Comparison of ENCODE assay signal across 39 cellular contexts in genomic region chr16:17034477-17035252, GRCh38.
"Had no signal": no experiment of that assay in that cellular context is flagged by ENCODE, and none has a peak within 500 bp of the region (broad histone marks: within the 10 kb centered on the region; RNA-seq: fewer than 3 reads in every experiment).

No MANE protein-coding gene starts in this region.

- ATAC-seq: activated naive CD4-positive, alpha-beta T cell treated with anti-CD3 and anti-CD28 coated beads, Interleukin-2, amount 50 U/mL, for 72 hours; activated naive CD8-positive, alpha-beta T cell treated with anti-CD3 and anti-CD28 coated beads, Interleukin-2, amount 50 U/mL, for 24 hours; activated T-cell treated with anti-CD3 and anti-CD28 coated beads, Interleukin-2, amount 50 U/mL, for 4 hours; activated T-cell treated with anti-CD3 and anti-CD28 coated beads, Interleukin-2, amount 50 U/mL, for 72 hours; activated T-helper 17 cell treated with anti-CD3 and anti-CD28 coated beads, Interleukin-2, amount 50 U/mL, for 72 hours; body of pancreas had no signal

- H3K4me1 Mint-ChIP-seq: activated naive CD4-positive, alpha-beta T cell treated with anti-CD3 and anti-CD28 coated beads, Interleukin-2, amount 10 ng/mL, durations not matched to agents 7 days and 5 days; activated naive CD4-positive, alpha-beta T cell treated with anti-CD3 and anti-CD28 coated beads, Interleukin-2, amount 50 U/mL, for 24 hours; activated naive CD8-positive, alpha-beta T cell treated with anti-CD3 and anti-CD28 coated beads for 36 hours; activated naive CD8-positive, alpha-beta T cell treated with anti-CD3 and anti-CD28 coated beads, Interleukin-2, amount 10 ng/mL, durations not matched to agents 7 days and 5 days; activated naive CD8-positive, alpha-beta T cell treated with anti-CD3 and anti-CD28 coated beads, Interleukin-2, amount 50 U/mL, for 24 hours; activated T-helper 17 cell treated with anti-CD3 and anti-CD28 coated beads, Interleukin-2, amount 50 U/mL, for 72 hours; brain; central memory CD8-positive, alpha-beta T cell had no signal

- H3K4me3 ChIP-seq: adrenal gland, ascending aorta, body of pancreas, breast epithelium, cardiac muscle cell had no signal

- FAIRE-seq: astrocyte, bronchial epithelial cell had no signal

- H3K9me3 ChIP-seq: adrenal gland, ascending aorta had no signal

- H3K4me1 ChIP-seq: ascending aorta, body of pancreas, breast epithelium had no signal

- H3K9me3 Mint-ChIP-seq: activated naive CD4-positive, alpha-beta T cell treated with anti-CD3 and anti-CD28 coated beads, Interleukin-2, amount 50 U/mL, for 24 hours; central memory CD8-positive, alpha-beta T cell had no signal

- H3K27me3 ChIP-seq: adrenal gland, ascending aorta, body of pancreas, brain microvascular endothelial cell, cardiac muscle cell had no signal

- H3K4me3 Mint-ChIP-seq: activated naive CD4-positive, alpha-beta T cell treated with anti-CD3 and anti-CD28 coated beads for 36 hours; activated naive CD4-positive, alpha-beta T cell treated with anti-CD3 and anti-CD28 coated beads, Interleukin-2, amount 10 ng/mL, durations not matched to agents 7 days and 5 days; activated naive CD4-positive, alpha-beta T cell treated with anti-CD3 and anti-CD28 coated beads, Interleukin-2, amount 50 U/mL, for 24 hours; activated naive CD8-positive, alpha-beta T cell; activated naive CD8-positive, alpha-beta T cell treated with anti-CD3 and anti-CD28 coated beads for 36 hours; activated naive CD8-positive, alpha-beta T cell treated with anti-CD3 and anti-CD28 coated beads, Interleukin-2, amount 10 ng/mL, durations not matched to agents 7 days and 5 days; activated naive CD8-positive, alpha-beta T cell treated with anti-CD3 and anti-CD28 coated beads, Interleukin-2, amount 50 U/mL, for 24 hours; activated T-cell treated with anti-CD3 and anti-CD28 coated beads, Interleukin-2, amount 50 U/mL, for 24 hours; activated T-cell treated with anti-CD3 and anti-CD28 coated beads, Interleukin-2, amount 50 U/mL, for 4 hours; activated T-cell treated with anti-CD3 and anti-CD28 coated beads, Interleukin-2, amount 50 U/mL, for 72 hours; activated T-helper 1 cell treated with anti-CD3 and anti-CD28 coated beads, Interleukin-12 subunit alpha, Interleukin-12 subunit beta, Interleukin-2, Interleukin-4 antibody, amounts not matched to agents 30 ng/mL and 10 ng/mL and 1 ng/mL, durations not matched to agents 14 hours and 24 hours and 36 hours; activated T-helper 17 cell treated with anti-CD3 and anti-CD28 coated beads, Interleukin-2, amount 50 U/mL, for 72 hours; brain; central memory CD8-positive, alpha-beta T cell had no signal

- H3K27ac ChIP-seq: adrenal gland, ascending aorta, body of pancreas, brain microvascular endothelial cell, breast epithelium, cardiac muscle cell had no signal

- H3K27ac Mint-ChIP-seq: activated naive CD4-positive, alpha-beta T cell treated with anti-CD3 and anti-CD28 coated beads for 36 hours; activated naive CD4-positive, alpha-beta T cell treated with anti-CD3 and anti-CD28 coated beads, Interleukin-2, amount 10 ng/mL, durations not matched to agents 7 days and 5 days; activated naive CD4-positive, alpha-beta T cell treated with anti-CD3 and anti-CD28 coated beads, Interleukin-2, amount 50 U/mL, for 24 hours; activated naive CD4-positive, alpha-beta T cell treated with anti-CD3 and anti-CD28 coated beads, Interleukin-2, amount 50 U/mL, for 72 hours; activated naive CD8-positive, alpha-beta T cell; activated naive CD8-positive, alpha-beta T cell treated with anti-CD3 and anti-CD28 coated beads for 36 hours; activated naive CD8-positive, alpha-beta T cell treated with anti-CD3 and anti-CD28 coated beads, Interleukin-2, amount 10 ng/mL, durations not matched to agents 7 days and 5 days; activated naive CD8-positive, alpha-beta T cell treated with anti-CD3 and anti-CD28 coated beads, Interleukin-2, amount 50 U/mL, for 24 hours; activated T-cell treated with anti-CD3 and anti-CD28 coated beads, Interleukin-2, amount 50 U/mL, for 24 hours; activated T-cell treated with anti-CD3 and anti-CD28 coated beads, Interleukin-2, amount 50 U/mL, for 72 hours; activated T-helper 1 cell treated with anti-CD3 and anti-CD28 coated beads, Interleukin-12 subunit alpha, Interleukin-12 subunit beta, Interleukin-2, Interleukin-4 antibody, amounts not matched to agents 30 ng/mL and 10 ng/mL and 1 ng/mL, durations not matched to agents 14 hours and 24 hours and 36 hours; activated T-helper 17 cell treated with anti-CD3 and anti-CD28 coated beads, Interleukin-2, amount 50 U/mL, for 72 hours; activated T-helper 2 cell treated with anti-CD3 and anti-CD28 coated beads, Interferon-gamma antibody, Interleukin-2, Interleukin-4, amounts not matched to agents 10 μg/mL and 5 μg/mL and 100 μg/mL, durations not matched to agents 14 hours and 24 hours and 36 hours; brain had no signal

- H3K36me3 ChIP-seq: adrenal gland, ascending aorta, brain microvascular endothelial cell, breast epithelium, cardiac muscle cell had no signal

- H3K36me3 Mint-ChIP-seq: activated naive CD4-positive, alpha-beta T cell treated with anti-CD3 and anti-CD28 coated beads, Interleukin-2, amount 10 ng/mL, durations not matched to agents 7 days and 5 days; activated naive CD8-positive, alpha-beta T cell treated with anti-CD3 and anti-CD28 coated beads, Interleukin-2, amount 10 ng/mL, durations not matched to agents 7 days and 5 days; brain had no signal

- H3K27me3 Mint-ChIP-seq: activated naive CD4-positive, alpha-beta T cell treated with anti-CD3 and anti-CD28 coated beads, Interleukin-2, amount 10 ng/mL, durations not matched to agents 7 days and 5 days; activated naive CD4-positive, alpha-beta T cell treated with anti-CD3 and anti-CD28 coated beads, Interleukin-2, amount 50 U/mL, for 24 hours; activated naive CD8-positive, alpha-beta T cell; activated naive CD8-positive, alpha-beta T cell treated with anti-CD3 and anti-CD28 coated beads for 36 hours; activated naive CD8-positive, alpha-beta T cell treated with anti-CD3 and anti-CD28 coated beads, Interleukin-2, amount 10 ng/mL, durations not matched to agents 7 days and 5 days; activated naive CD8-positive, alpha-beta T cell treated with anti-CD3 and anti-CD28 coated beads, Interleukin-2, amount 50 U/mL, for 24 hours; activated T-cell treated with anti-CD3 and anti-CD28 coated beads, Interleukin-2, amount 50 U/mL, for 24 hours; activated T-helper 17 cell treated with anti-CD3 and anti-CD28 coated beads, Interleukin-2, amount 50 U/mL, for 72 hours; central memory CD8-positive, alpha-beta T cell had no signal

- DNase-seq: activated effector memory CD4-positive, alpha-beta T cell treated with anti-CD3 and anti-CD28 coated beads, Interleukin-2, amount 50 U/mL, for 16 hours; activated effector memory CD4-positive, alpha-beta T cell treated with Interleukin-2 at 50 U/mL for 16 hours; activated gamma-delta T cell; activated gamma-delta T cell treated with Interleukin-2 at 50 U/mL for 16 hours; activated naive CD4-positive, alpha-beta T cell; activated naive CD4-positive, alpha-beta T cell treated with anti-CD3 and anti-CD28 coated beads for 36 hours; activated naive CD4-positive, alpha-beta T cell treated with anti-CD3 and anti-CD28 coated beads, Interleukin-2, amount 10 ng/mL, durations not matched to agents 7 days and 5 days; activated naive CD4-positive, alpha-beta T cell treated with anti-CD3 and anti-CD28 coated beads, Interleukin-2, amount 50 U/mL, for 16 hours; activated naive CD4-positive, alpha-beta T cell treated with Interleukin-2 at 50 U/mL for 16 hours; activated naive CD8-positive, alpha-beta T cell treated with anti-CD3 and anti-CD28 coated beads for 36 hours; activated naive CD8-positive, alpha-beta T cell treated with anti-CD3 and anti-CD28 coated beads, Interleukin-2, amount 10 ng/mL, durations not matched to agents 7 days and 5 days; activated naive CD8-positive, alpha-beta T cell treated with anti-CD3 and anti-CD28 coated beads, Interleukin-2, amount 50 U/mL, for 24 hours; activated T-cell treated with anti-CD3 and anti-CD28 coated beads, Interleukin-2, amount 50 U/mL, for 24 hours; activated T-cell treated with anti-CD3 and anti-CD28 coated beads, Interleukin-2, amount 50 U/mL, for 4 hours; activated T-cell treated with anti-CD3 and anti-CD28 coated beads, Interleukin-2, amount 50 U/mL, for 48 hours; activated T-cell treated with anti-CD3 and anti-CD28 coated beads, Interleukin-2, amount 50 U/mL, for 72 hours; adrenal gland; amniotic stem cell; amygdala; anterior cingulate cortex; aorta; body of pancreas; brain microvascular endothelial cell; caudate nucleus; central memory CD4-positive, alpha-beta T cell; cerebellar nuclear complex had no signal
